In genomic region chr5:43207601-43208000, GRCh38 we compare ENCODE assay signal across 17 cellular contexts. TPM values are rescaled to one million over a fixed set of nuclear protein-coding genes. Genes with fewer than 3 reads are reported as not detected.
"Had no signal": no experiment of that assay in that cellular context is flagged by ENCODE, and none has a peak within 500 bp of the region (broad histone marks: within the 10 kb centered on the region; RNA-seq: fewer than 3 reads in every experiment).

No MANE protein-coding gene starts in this region.

- H3K4me1 ChIP-seq: esophagus muscularis mucosa, testis, upper lobe of right lung had no signal

- ATAC-seq: activated CD4-positive, CD25-positive, alpha-beta regulatory T cell treated with anti-CD3 and anti-CD28 coated beads, Interleukin-2, amount 50 U/mL, for 24 hours; stimulated activated naive CD8-positive, alpha-beta T cell treated with anti-CD3 and anti-CD28 coated beads, Interleukin-15, amount 100 ng/mL, for 72 hours; upper lobe of right lung had no signal

- H3K4me3 ChIP-seq: cardiac muscle cell, esophagus muscularis mucosa, hepatocyte, neural progenitor cell, ovary, testis, upper lobe of right lung had no signal

- H3K27me3 ChIP-seq: cardiac muscle cell, esophagus muscularis mucosa, hepatocyte, neural progenitor cell, ovary, testis, upper lobe of right lung had no signal

- H3K4me1 Mint-ChIP-seq: activated naive CD4-positive, alpha-beta T cell treated with anti-CD3 and anti-CD28 coated beads, Interleukin-2, amount 50 U/mL, for 24 hours; neural progenitor cell; stimulated activated naive CD8-positive, alpha-beta T cell treated with anti-CD3 and anti-CD28 coated beads, Interleukin-15, amount 100 ng/mL, for 72 hours had no signal

- DNase-seq: activated CD4-positive, alpha-beta T cell treated with anti-CD3 and anti-CD28 coated beads, Interleukin-2, amount 50 U/mL, for 4 hours; activated effector memory CD4-positive, alpha-beta T cell treated with Interleukin-2 at 50 U/mL for 16 hours; activated T-cell treated with anti-CD3 and anti-CD28 coated beads, Interleukin-2, amount 50 U/mL, for 24 hours; amygdala; ovary; stimulated activated CD4-positive, alpha-beta T cell treated with anti-CD3 and anti-CD28 coated beads, Interleukin-4, amount 100 ng/mL, for 24 hours; stimulated activated naive CD8-positive, alpha-beta T cell treated with anti-CD3 and anti-CD28 coated beads, Interleukin-15, amount 100 ng/mL, for 72 hours; testis; upper lobe of right lung had no signal

- H3K9ac ChIP-seq: neural progenitor cell had no signal

- H3K27ac ChIP-seq: cardiac muscle cell, esophagus muscularis mucosa, hepatocyte, neural progenitor cell, ovary, testis, upper lobe of right lung had no signal

- H3K4me2 ChIP-seq: hepatocyte, neural progenitor cell had no signal

- H3K36me3 Mint-ChIP-seq: neural progenitor cell had no signal

- H3K36me3 ChIP-seq: cardiac muscle cell, esophagus muscularis mucosa, neural progenitor cell, ovary, upper lobe of right lung had no signal

- H3K9me3 Mint-ChIP-seq: activated naive CD4-positive, alpha-beta T cell treated with anti-CD3 and anti-CD28 coated beads, Interleukin-2, amount 50 U/mL, for 24 hours; activated T-cell treated with anti-CD3 and anti-CD28 coated beads, Interleukin-2, amount 50 U/mL, for 24 hours; neural progenitor cell; stimulated activated naive CD8-positive, alpha-beta T cell treated with anti-CD3 and anti-CD28 coated beads, Interleukin-15, amount 100 ng/mL, for 72 hours; T-helper 2 cell treated with Interferon-gamma antibody and Interleukin-4, amounts not matched to agents 5 μg/mL and 100 μg/mL, for 36 hours had no signal

- H3K9me3 ChIP-seq: esophagus muscularis mucosa, ovary, testis, upper lobe of right lung had no signal

- H3K27ac Mint-ChIP-seq: activated naive CD4-positive, alpha-beta T cell treated with anti-CD3 and anti-CD28 coated beads, Interleukin-2, amount 50 U/mL, for 24 hours; activated T-cell treated with anti-CD3 and anti-CD28 coated beads, Interleukin-2, amount 50 U/mL, for 24 hours; neural progenitor cell; stimulated activated naive CD8-positive, alpha-beta T cell treated with anti-CD3 and anti-CD28 coated beads, Interleukin-15, amount 100 ng/mL, for 72 hours; T-helper 2 cell treated with Interferon-gamma antibody and Interleukin-4, amounts not matched to agents 5 μg/mL and 100 μg/mL, for 36 hours had no signal

- H2AFZ ChIP-seq: hepatocyte, neural progenitor cell had no signal

- H3K4me3 Mint-ChIP-seq: activated naive CD4-positive, alpha-beta T cell treated with anti-CD3 and anti-CD28 coated beads, Interleukin-2, amount 50 U/mL, for 24 hours; activated T-cell treated with anti-CD3 and anti-CD28 coated beads, Interleukin-2, amount 50 U/mL, for 24 hours; neural progenitor cell; stimulated activated naive CD8-positive, alpha-beta T cell treated with anti-CD3 and anti-CD28 coated beads, Interleukin-15, amount 100 ng/mL, for 72 hours; T-helper 2 cell treated with Interferon-gamma antibody and Interleukin-4, amounts not matched to agents 5 μg/mL and 100 μg/mL, for 36 hours had no signal

RNA-seq across cellular contexts. Expression of gene NIM1K, which starts 15.6 kb away (rescaled TPM):
- total RNA-seq: hepatocyte, liver had no signal
- polyA plus RNA-seq: hepatocyte had no signal
